ENCODE assay signal across 16 cellular contexts in the genomic region with DNA sequence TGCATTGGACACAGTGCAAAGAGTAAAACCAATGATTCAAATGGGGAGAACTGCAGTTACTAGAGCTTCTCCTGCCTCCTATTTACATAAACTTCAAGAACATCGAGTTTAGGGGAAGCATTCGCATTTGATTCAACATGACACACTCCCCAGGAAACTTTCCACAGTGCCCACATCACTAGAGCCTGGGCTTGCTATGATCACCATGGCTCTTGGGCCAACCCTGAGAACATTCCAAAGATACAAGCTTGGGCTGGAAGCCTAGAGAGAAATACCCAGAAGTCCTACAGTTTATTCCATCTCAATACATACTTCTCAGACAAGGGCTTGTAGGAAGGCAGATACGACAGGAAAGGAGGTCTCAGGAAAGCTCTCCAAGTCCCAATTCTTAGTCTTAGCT.
DNase-seq lines count a peak whose midpoint lies in the region; ATAC-seq and TF ChIP-seq lines count a peak whose summit lies in the region.
"Had no signal": no experiment of that assay in that cellular context is flagged by ENCODE, and none has a peak within 500 bp of the region (broad histone marks: within the 10 kb centered on the region; RNA-seq: fewer than 3 reads in every experiment).

No MANE protein-coding gene starts in this region.

- H3K27me3 Mint-ChIP-seq in activated T-cell treated with anti-CD3 and anti-CD28 coated beads, Interleukin-2, amount 50 U/mL, for 72 hours (ENCODE audit: low read depth): no peaks in the 10 kb centered on the region
- H3K27me3 Mint-ChIP-seq: CD4-positive, alpha-beta memory T cell had no signal

- H3K14ac ChIP-seq in IMR-90 (replicated peaks; ENCODE audit: low read depth, low read length): 0 out of 2 replicates have a peak overlapping the region, but pooled peaks have one; percentile 29

- H2AFZ ChIP-seq in IMR-90 (replicated peaks; ENCODE audit: low read length, poor library complexity): no peak overlapping the region

- no peak overlapping the region for H2BK120ac ChIP-seq in IMR-90 (ENCODE audit: low read depth, low read length)

- dilution Hi-C loops in IMR-90 (cut with HindIII; ENCODE audit: low sequenced_read_pairs, unreplicated experiment): no loop called here

- H2BK20ac ChIP-seq in IMR-90 (ENCODE audit: low read depth, low read length): no peak overlapping the region

- BruUV-seq in IMR-90 (replicated peaks; lab: Mats Ljungman, UMichigan) (no TSS peak), A673 (replicated peaks; lab: Mats Ljungman, UMichigan) (no TSS peak)

- POLR2A ChIA-PET in IMR-90 (lab: Charles Lee; ENCODE audit: unreplicated experiment): no interaction called here
- POLR2A ChIA-PET in A673 (lab: Charles Lee; ENCODE audit: low non-redundant PET): interaction anchor here (0.6 kb wide), 1 partner anchor 238 kb away, joined by 3 read pairs; no protein-coding TSS in a partner anchor

- H3K9me1 ChIP-seq in IMR-90 (ENCODE audit: insufficient read depth, low read length): no peaks in the 10 kb centered on the region

- no peak overlapping the region for H3K4me3 ChIP-seq in IMR-90 (ENCODE audit: insufficient read depth, low read depth, low read length)
- H3K4me3 ChIP-seq in coronary artery: no peak overlapping the region
- H3K4me3 ChIP-seq in thoracic aorta: no peak overlapping the region
- H3K4me3 ChIP-seq in A673 (ENCODE audit: low read depth, low read length, poor library complexity, severe bottlenecking): no peak overlapping the region
- H3K4me3 ChIP-seq: HAP-1 had no signal

- no peak for TF ChIP-seq POLR2A in IMR-90 (IDR thresholded peaks at IDR 0.05; ENCODE audit: low read depth, low read length)

- no peak overlapping the region for H3K18ac ChIP-seq in IMR-90 (ENCODE audit: low read depth, low read length)

- no CpG with 5 or more reads among the region's 3 CpGs for WGBS in IMR-90 (ENCODE audit: extremely low coverage in 2 of 2, insufficient read length in 1 of 2), 2 experiments

- peaks cover 9% of the 10 kb centered on the region for H3K4me1 ChIP-seq in IMR-90 (ENCODE audit: control insufficient read depth, insufficient read depth, low read length)
- peaks cover 12 to 29% of the 10 kb centered on the region in 2 donors for H3K4me1 ChIP-seq in thoracic aorta (ENCODE audit: control insufficient read depth in 1 of 2, low read depth in 2 of 2)
- peaks cover 7% of the 10 kb centered on the region for H3K4me1 ChIP-seq in A673 (ENCODE audit: insufficient read depth, low read length, poor library complexity, severe bottlenecking)

- no peak overlapping the region for H3K56ac ChIP-seq in IMR-90 (ENCODE audit: extremely low read depth, insufficient read depth, low read length)

- no peak overlapping the region for H3K23ac ChIP-seq in IMR-90 (ENCODE audit: low read depth, low read length)

- CTCF ChIA-PET in IMR-90 (lab: Yijun Ruan, JAX) (interaction anchor here (0.6 kb wide), 1 partner anchor 685 kb away, joined by 3 read pairs; no protein-coding TSS in a partner anchor), A673 (lab: Charles Lee) (interaction anchor here (0.5 kb wide), 1 partner anchor 652 kb away, joined by 3 read pairs; no protein-coding TSS in a partner anchor)

- ATAC-seq in activated T-cell treated with anti-CD3 and anti-CD28 coated beads, Interleukin-2, amount 50 U/mL, for 72 hours (replicated peaks in 1 of 2): no peak
- ATAC-seq in IMR-90 (ENCODE audit: low read depth) (no peak), thoracic aorta (ENCODE audit: insufficient number of reproducible peaks, low FRiP score, low read depth) (no peak)
- ATAC-seq: HepG2, Panc1 had no signal

- no peak overlapping the region for H3K4me2 ChIP-seq in IMR-90 (ENCODE audit: low read depth, low read length)

- no peak overlapping the region for H3K9ac ChIP-seq in IMR-90 (ENCODE audit: low read depth, low read length)

- H4K91ac ChIP-seq in IMR-90 (ENCODE audit: insufficient read depth, low read depth, low read length): no peak overlapping the region

- no peaks in the 10 kb centered on the region for H3K9me3 ChIP-seq in IMR-90 (ENCODE audit: control insufficient read depth, insufficient read depth, low read length)
- H3K9me3 ChIP-seq in thoracic aorta: no peaks in the 10 kb centered on the region
- no peaks in the 10 kb centered on the region for H3K9me3 ChIP-seq in A673 (ENCODE audit: low read depth, low read length, poor library complexity, severe bottlenecking)
- H3K9me3 ChIP-seq: HAP-1 had no signal

- no peak overlapping the region for H2BK15ac ChIP-seq in IMR-90 (ENCODE audit: low read depth, low read length)

- H3K4me3 Mint-ChIP-seq in activated T-cell treated with anti-CD3 and anti-CD28 coated beads, Interleukin-2, amount 50 U/mL, for 72 hours: peak overlapping the region; percentile 7 to 73

- H2AK9ac ChIP-seq in IMR-90 (replicated peaks; ENCODE audit: low read depth, low read length, poor library complexity): no peak overlapping the region

- no peak for DNase-seq in activated T-cell treated with anti-CD3 and anti-CD28 coated beads, Interleukin-2, amount 50 U/mL, for 72 hours
- no peak for DNase-seq in activated T-cell treated with anti-CD3 and anti-CD28 coated beads, Interleukin-2, amount 50 U/mL, for 1 hour
- DNase-seq in IMR-90 (no peak), coronary artery (ENCODE audit: low spot score) (no peak), thoracic aorta (ENCODE audit: low spot score) (no peak), NCI-H1048 (lab: John Stamatoyannopoulos, UW) (no peak), A673 (ENCODE audit: low spot score) (no peak)
- DNase-seq: CD4-positive, alpha-beta memory T cell; MV-4-11; NCI-H1436 treated with DMSO at 0.1 percent for 48 hours; NCI-H2081; NCI-H510A treated with DMSO at 0.1 percent for 48 hours; Right ventricle myocardium superior had no signal

- H4K5ac ChIP-seq in IMR-90 (ENCODE audit: low read depth, low read length): no peak overlapping the region

- no peak overlapping the region for H3K4ac ChIP-seq in IMR-90 (ENCODE audit: low read depth, low read length)

- peaks cover 66% of the 10 kb centered on the region for H3K4me1 Mint-ChIP-seq in activated T-cell treated with anti-CD3 and anti-CD28 coated beads, Interleukin-2, amount 50 U/mL, for 72 hours (ENCODE audit: low read depth)

- H4K20me1 ChIP-seq in IMR-90 (ENCODE audit: insufficient read depth, low read length): no peaks in the 10 kb centered on the region

- no peak overlapping the region for H2AK5ac ChIP-seq in IMR-90 (ENCODE audit: low read depth, low read length)

- in situ Hi-C loops in IMR-90 (cut with MboI; ENCODE audit: low sequenced_read_pairs): no loop called here

- no peaks in the 10 kb centered on the region for H3K36me3 ChIP-seq in IMR-90 (ENCODE audit: control insufficient read depth, insufficient read depth, low read length)
- H3K36me3 ChIP-seq in thoracic aorta: no peaks in the 10 kb centered on the region
- no peaks in the 10 kb centered on the region for H3K36me3 ChIP-seq in A673 (ENCODE audit: insufficient read depth, low read length, poor library complexity, severe bottlenecking)
- H3K36me3 ChIP-seq: HAP-1 had no signal

- peaks cover 5% of the 10 kb centered on the region in 2 donors for H3K36me3 Mint-ChIP-seq in activated T-cell treated with anti-CD3 and anti-CD28 coated beads, Interleukin-2, amount 50 U/mL, for 72 hours (ENCODE audit: insufficient read depth in 2 of 2)
- H3K36me3 Mint-ChIP-seq: CD4-positive, alpha-beta memory T cell had no signal

- no peak overlapping the region for H2BK5ac ChIP-seq in IMR-90 (ENCODE audit: low read depth, low read length, poor library complexity, severe bottlenecking)

- TF ChIP-seq RAD21 in IMR-90 (IDR thresholded peaks at IDR 0.05; ENCODE audit: low read length): no peak

- H3K79me1 ChIP-seq in IMR-90 (ENCODE audit: low read depth in 1 of 2, low read length in 2 of 2): no peaks in the 10 kb centered on the region

- peak overlapping the region; percentile 53 for H3K27ac Mint-ChIP-seq in activated T-cell treated with anti-CD3 and anti-CD28 coated beads, Interleukin-2, amount 50 U/mL, for 72 hours

- intact Hi-C loops in IMR-90 (cut with micrococcal nuclease) (loop anchor here (5.0 kb wide), 1 partner anchor 243 kb away; no protein-coding TSS in a partner anchor), A673 (cut with micrococcal nuclease; ENCODE audit: unreplicated experiment) (no loop called here)

- H3K27ac ChIP-seq in IMR-90 (ENCODE audit: insufficient read depth, low read length) (no peak overlapping the region), coronary artery (peak overlapping the region; percentile 50 to 80), thoracic aorta (peak overlapping the region; percentile 10 to 20), A673 (ENCODE audit: low read depth, low read length, poor library complexity, severe bottlenecking) (no peak overlapping the region)

- peaks cover 2 to 3% of the 10 kb centered on the region in 2 donors for H3K9me3 Mint-ChIP-seq in activated T-cell treated with anti-CD3 and anti-CD28 coated beads, Interleukin-2, amount 50 U/mL, for 72 hours
- H3K9me3 Mint-ChIP-seq: CD4-positive, alpha-beta memory T cell had no signal

- no peak overlapping the region for H4K8ac ChIP-seq in IMR-90 (ENCODE audit: low read depth in 2 of 2, low read length in 2 of 2)

- TF ChIP-seq CTCF in IMR-90 (conservative IDR thresholded peaks at IDR 0.05; ENCODE audit: low read depth, low read length) (no peak), coronary artery (IDR thresholded peaks at IDR 0.05) (no peak), thoracic aorta (IDR thresholded peaks at IDR 0.05) (no peak), A673 (conservative IDR thresholded peaks at IDR 0.05; ENCODE audit: low read depth, low read length) (no peak)

- H3K27me3 ChIP-seq in IMR-90 (ENCODE audit: control insufficient read depth, insufficient read depth, low read length) (no peaks in the 10 kb centered on the region), thoracic aorta (replicated peaks; ENCODE audit: insufficient read depth) (no peaks in the 10 kb centered on the region), A673 (replicated peaks; ENCODE audit: insufficient read depth, low read depth, low read length, poor library complexity) (no peaks in the 10 kb centered on the region)

TF ChIP-seq in IMR-90, 13 proteins besides CTCF, POLR2A, EP300 and RAD21:
- no peak for TF ChIP-seq FOS (IDR thresholded peaks at IDR 0.05; ENCODE audit: low read depth, low read length)
- TF ChIP-seq, protein P1, sequence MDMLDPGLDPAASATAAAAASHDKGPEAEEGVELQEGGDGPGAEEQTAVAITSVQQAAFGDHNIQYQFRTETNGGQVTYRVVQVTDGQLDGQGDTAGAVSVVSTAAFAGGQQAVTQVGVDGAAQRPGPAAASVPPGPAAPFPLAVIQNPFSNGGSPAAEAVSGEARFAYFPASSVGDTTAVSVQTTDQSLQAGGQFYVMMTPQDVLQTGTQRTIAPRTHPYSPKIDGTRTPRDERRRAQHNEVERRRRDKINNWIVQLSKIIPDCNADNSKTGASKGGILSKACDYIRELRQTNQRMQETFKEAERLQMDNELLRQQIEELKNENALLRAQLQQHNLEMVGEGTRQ (IDR thresholded peaks at IDR 0.05; ENCODE audit: low read depth, low read length): no peak
- TF ChIP-seq MAFK (IDR thresholded peaks at IDR 0.05; ENCODE audit: low read depth, low read length): no peak
- TF ChIP-seq MXI1 (IDR thresholded peaks at IDR 0.05; ENCODE audit: borderline replicate concordance, low read depth, low read length): no peak

Comparison
In these comparisons a context has a peak if more than half of its experiments do, and no peak if none do; other contexts are left out.
1. H3K27ac ChIP-seq: peak in coronary artery (2 of 2) and thoracic aorta (2 of 2); none in IMR-90 (single experiment) and A673 (single experiment).